ENCODE assay signal across 10 cellular contexts in the genomic region with DNA sequence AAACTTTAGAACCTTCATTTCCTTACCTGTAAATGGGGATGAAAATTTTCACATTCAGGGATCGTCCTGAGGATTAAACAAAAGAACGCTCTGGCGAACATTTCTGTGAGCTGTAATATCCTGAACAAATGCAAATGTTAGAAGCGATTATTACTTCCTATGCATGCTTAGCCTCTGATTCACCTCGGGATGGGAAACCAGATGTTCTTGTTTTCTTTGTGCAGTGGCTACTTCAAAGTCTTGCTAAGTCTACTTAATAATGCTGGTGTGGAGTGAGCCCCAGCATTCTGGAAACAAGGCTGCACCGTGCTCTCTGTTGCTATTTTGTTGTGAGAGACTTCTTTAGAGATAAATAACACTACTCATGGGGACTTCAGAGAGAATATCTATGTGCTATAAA.
DNase-seq lines count a peak whose midpoint lies in the region; ATAC-seq, FAIRE-seq and TF ChIP-seq lines count a peak whose summit lies in the region.
"Had no signal": no experiment of that assay in that cellular context is flagged by ENCODE, and none has a peak within 500 bp of the region (broad histone marks: within the 10 kb centered on the region; RNA-seq: fewer than 3 reads in every experiment).

No MANE protein-coding gene starts in this region.

- no peak overlapping the region for H3K4me3 ChIP-seq in liver (ENCODE audit: low read depth in 1 of 3, low read length in 3 of 3)
- no peak overlapping the region for H3K4me3 ChIP-seq in HepG2 (replicated peaks in 1 of 3; ENCODE audit: insufficient read depth in 1 of 3, low read depth in 2 of 3, low read length in 3 of 3)
- H3K4me3 ChIP-seq in brain microvascular endothelial cell (ENCODE audit: low read depth, low read length) = no peak overlapping the region
- peak overlapping the region in 2 of 3 experiments; percentile 40 to 43 for H3K4me3 ChIP-seq in keratinocyte (ENCODE audit: control insufficient read depth in 2 of 3, extremely low read depth in 1 of 3, insufficient read depth in 2 of 3, low read depth in 1 of 3, low read length in 3 of 3)
- H3K4me3 ChIP-seq in testis = no peak overlapping the region
- no peak overlapping the region for H3K4me3 ChIP-seq in neural progenitor cell

- FAIRE-seq in HepG2 (lab: Jason Lieb, UNC) (no peak), keratinocyte (lab: Jason Lieb, UNC) (peak; percentile 94)
- FAIRE-seq: A204.1 had no signal

- H3K4me1 Mint-ChIP-seq in neural progenitor cell = peaks cover 38% of the 10 kb centered on the region

- H3K9ac ChIP-seq in liver (ENCODE audit: low read depth in 1 of 2, low read length in 2 of 2) (no peak overlapping the region), HepG2 (ENCODE audit: insufficient read depth, low read depth, low read length) (no peak overlapping the region), keratinocyte (ENCODE audit: control insufficient read depth, extremely low read depth, insufficient read depth, low read length) (peak overlapping the region; percentile 40), neural progenitor cell (no peak overlapping the region)

- H4K20me1 ChIP-seq in HepG2 (ENCODE audit: insufficient read depth, low read length) (no peaks in the 10 kb centered on the region), keratinocyte (ENCODE audit: control insufficient read depth, extremely low read depth, insufficient read depth, low read length) (no peaks in the 10 kb centered on the region), neural progenitor cell (ENCODE audit: low read depth) (no peaks in the 10 kb centered on the region)

- no peaks in the 10 kb centered on the region for H3K79me2 ChIP-seq in HepG2 (ENCODE audit: insufficient read depth, low read length)
- no peaks in the 10 kb centered on the region for H3K79me2 ChIP-seq in keratinocyte (ENCODE audit: control insufficient read depth, insufficient read depth, low read length)
- no peaks in the 10 kb centered on the region for H3K79me2 ChIP-seq in neural progenitor cell (ENCODE audit: low read depth)

- no peaks in the 10 kb centered on the region for H3F3A ChIP-seq in neural progenitor cell (ENCODE audit: low read depth)

- DNase-seq in HepG2 (ENCODE audit: low spot score) = no peak
- peak; percentile 82 for DNase-seq in brain microvascular endothelial cell
- no peak for DNase-seq in keratinocyte (ENCODE audit: low read depth, low spot score)
- DNase-seq in NCI-H146 (lab: John Stamatoyannopoulos, UW) = no peak
- no peak for DNase-seq in testis
- no peak for DNase-seq in neural progenitor cell (ENCODE audit: low spot score)
- DNase-seq: activated B cell treated with CpG ODN at 0.5 μM for 24 hours had no signal

- H3K27me3 ChIP-seq in liver (ENCODE audit: control insufficient read depth in 4 of 4, insufficient read depth in 4 of 4, low read length in 3 of 4) (no peaks in the 10 kb centered on the region), HepG2 (ENCODE audit: control insufficient read depth in 1 of 2, insufficient read depth in 2 of 2, low read length in 2 of 2) (peaks cover 2 to 17% of the 10 kb centered on the region in 2 experiments; a peak in 3 of 5 replicates), brain microvascular endothelial cell (replicated peaks) (no peaks in the 10 kb centered on the region), keratinocyte (ENCODE audit: control insufficient read depth, extremely low read depth, insufficient read depth, low read length) (no peaks in the 10 kb centered on the region), testis (no peaks in the 10 kb centered on the region), neural progenitor cell (no peaks in the 10 kb centered on the region)

- no peak for TF ChIP-seq EP300 in HepG2 (IDR thresholded peaks at IDR 0.05; ENCODE audit: low read depth in 2 of 2, low read length in 2 of 2)
- no peak for TF ChIP-seq EP300 in HepG2 (CRISPR knock-in tag; IDR thresholded peaks at IDR 0.05; ENCODE audit: borderline replicate concordance)

- H3K36me3 Mint-ChIP-seq in neural progenitor cell = no peaks in the 10 kb centered on the region

- TF ChIP-seq CTCF in liver (IDR thresholded peaks at IDR 0.05; ENCODE audit: low read depth, low read length, missing input control) (no peak), HepG2 (CRISPR knock-in tag; IDR thresholded peaks at IDR 0.05) (no peak), brain microvascular endothelial cell (IDR thresholded peaks at IDR 0.05; ENCODE audit: low read depth, low read length, missing control alignments) (no peak), keratinocyte (optimal IDR thresholded peaks at IDR 0.05 in 1 of 3, IDR thresholded peaks at IDR 0.05 in 1 of 3, conservative IDR thresholded peaks at IDR 0.05 in 1 of 3; ENCODE audit: extremely low read depth in 1 of 3, insufficient read depth in 2 of 3, low read length in 3 of 3) (no peak), testis (IDR thresholded peaks at IDR 0.05) (no peak), neural progenitor cell (IDR thresholded peaks at IDR 0.05) (no peak)

- dilution Hi-C loops in keratinocyte (cut with MboI; ENCODE audit: extremely low pct_ligation_motif_present, low sequenced_read_pairs) = no loop called here

- H3K27ac ChIP-seq in liver (ENCODE audit: low read depth in 1 of 2, low read length in 2 of 2) (no peak overlapping the region), HepG2 (ENCODE audit: extremely low read length, insufficient read depth, low read length) (no peak overlapping the region), brain microvascular endothelial cell (peak overlapping the region; percentile 18), keratinocyte (ENCODE audit: control insufficient read depth, insufficient read depth, low read length) (peak overlapping the region; percentile 73), testis (no peak overlapping the region), neural progenitor cell (no peak overlapping the region)

- intact Hi-C loops in HepG2 (cut with micrococcal nuclease; ENCODE audit: unreplicated experiment) = no loop called here
- intact Hi-C loops in testis (cut with DNase I; ENCODE audit: low total_unique reads) = no loop called here

- no peaks in the 10 kb centered on the region for H3K36me3 ChIP-seq in liver (ENCODE audit: control insufficient read depth in 4 of 4, insufficient read depth in 3 of 4, low read depth in 1 of 4, low read length in 3 of 4)
- H3K36me3 ChIP-seq in HepG2 (replicated peaks in 1 of 2; ENCODE audit: control insufficient read depth in 1 of 2, insufficient read depth in 2 of 2, low read length in 2 of 2) = no peaks in the 10 kb centered on the region
- no peaks in the 10 kb centered on the region for H3K36me3 ChIP-seq in brain microvascular endothelial cell (replicated peaks)
- H3K36me3 ChIP-seq in keratinocyte (ENCODE audit: control insufficient read depth in 2 of 2, extremely low read depth in 1 of 2, insufficient read depth in 2 of 2, low read length in 2 of 2) = no peaks in the 10 kb centered on the region
- H3K36me3 ChIP-seq in testis (ENCODE audit: low read depth, missing control alignments) = no peaks in the 10 kb centered on the region
- no peaks in the 10 kb centered on the region for H3K36me3 ChIP-seq in neural progenitor cell

- POLR2A ChIA-PET in HepG2 (lab: Yijun Ruan, JAX) = no interaction called here

- in situ Hi-C loops in HepG2 (cut with HindIII; ENCODE audit: extremely low pct_ligation_motif_present, low pct_unique_long_range_greater_than_20kb) = no loop called here
- in situ Hi-C loops in brain microvascular endothelial cell (cut with HindIII; ENCODE audit: low pct_ligation_motif_present, low sequenced_read_pairs) = no loop called here

- H2AFZ ChIP-seq in HepG2 (ENCODE audit: low read length) (no peak overlapping the region), keratinocyte (ENCODE audit: control insufficient read depth, low read length) (peak overlapping the region; percentile 76), neural progenitor cell (replicated peaks) (no peak overlapping the region)

- no peak for TF ChIP-seq RAD21 in liver (IDR thresholded peaks at IDR 0.05)
- no peak for TF ChIP-seq RAD21 in HepG2 (CRISPR knock-in tag; IDR thresholded peaks at IDR 0.05)

- H3K27me3 Mint-ChIP-seq in neural progenitor cell (ENCODE audit: insufficient read depth, low read depth) = peaks cover 2% of the 10 kb centered on the region
- H3K27me3 Mint-ChIP-seq: activated B cell treated with CpG ODN at 0.5 μM for 24 hours had no signal

- 75% methylated on average over 6 of the region's 6 CpGs for WGBS in liver
- WGBS in HepG2 (ENCODE audit: low lambda C conversion rate) = 38% methylated on average over 6 of the region's 6 CpGs
- WGBS in testis, 2 donors = 64 to 67% methylated on average over 6 of the region's 6 CpGs

- CTCF ChIA-PET in HepG2 (lab: Yijun Ruan, JAX; ENCODE audit: low intra/inter-chr PET ratio, low total read pairs) = no interaction called here

- H3K9me3 Mint-ChIP-seq in neural progenitor cell = no peaks in the 10 kb centered on the region
- H3K9me3 Mint-ChIP-seq: activated B cell treated with CpG ODN at 0.5 μM for 24 hours had no signal

- H3K4me1 ChIP-seq in liver (ENCODE audit: control insufficient read depth in 4 of 4, insufficient read depth in 4 of 4, low read length in 3 of 4) (peaks cover 0 to 10% (median 8%) of the 10 kb centered on the region in 4 donors), HepG2 (ENCODE audit: insufficient read depth, low read length) (peaks cover 8% of the 10 kb centered on the region; the same call in 1 of the 2 replicates), keratinocyte (ENCODE audit: control insufficient read depth, extremely low read depth, insufficient read depth, low read length) (peaks cover 34% of the 10 kb centered on the region), testis (peaks cover 12% of the 10 kb centered on the region), neural progenitor cell (peaks cover 24% of the 10 kb centered on the region)

- BruUV-seq in HepG2 (replicated peaks; lab: Mats Ljungman, UMichigan) = no TSS peak

- TF ChIP-seq POLR2A in HepG2 (IDR thresholded peaks at IDR 0.05; ENCODE audit: insufficient read depth in 1 of 2, low read depth in 2 of 2, low read length in 2 of 2) = no peak
- no peak for TF ChIP-seq POLR2A in testis (IDR thresholded peaks at IDR 0.05)

- H3K9me1 ChIP-seq in keratinocyte (ENCODE audit: control insufficient read depth, extremely low read depth, insufficient read depth, low read length) = no peaks in the 10 kb centered on the region

- ATAC-seq in HepG2 = no peak
- ATAC-seq in HG03565 (IDR thresholded peaks at IDR 0.05; ENCODE audit: unreplicated experiment) = no peak

- no peak overlapping the region for H3K4me3 Mint-ChIP-seq in neural progenitor cell
- H3K4me3 Mint-ChIP-seq: activated B cell treated with CpG ODN at 0.5 μM for 24 hours had no signal

- no peak overlapping the region for H3K27ac Mint-ChIP-seq in neural progenitor cell
- H3K27ac Mint-ChIP-seq: activated B cell treated with CpG ODN at 0.5 μM for 24 hours had no signal

- H3K9me3 ChIP-seq in liver (ENCODE audit: control insufficient read depth in 4 of 4, low read length in 3 of 4) = no peaks in the 10 kb centered on the region
- H3K9me3 ChIP-seq in HepG2 (ENCODE audit: low read length) = no peaks in the 10 kb centered on the region
- H3K9me3 ChIP-seq in keratinocyte (ENCODE audit: control insufficient read depth, low read depth, low read length) = no peaks in the 10 kb centered on the region
- no peaks in the 10 kb centered on the region for H3K9me3 ChIP-seq in testis
- no peaks in the 10 kb centered on the region for H3K9me3 ChIP-seq in neural progenitor cell (ENCODE audit: low read depth)

- H3K4me2 ChIP-seq in HepG2 (ENCODE audit: low read depth, low read length) = no peak overlapping the region
- peak overlapping the region; percentile 88 for H3K4me2 ChIP-seq in keratinocyte (ENCODE audit: control insufficient read depth, extremely low read depth, insufficient read depth, low read depth, low read length)
- no peak overlapping the region for H3K4me2 ChIP-seq in neural progenitor cell

Comparison
In these comparisons a context has a peak if more than half of its experiments do, and no peak if none do; other contexts are left out.
1. H3K27ac ChIP-seq: peak in brain microvascular endothelial cell (single experiment) and keratinocyte (single experiment); none in liver (0 of 2), HepG2 (single experiment), testis (0 of 2) and neural progenitor cell (single experiment).
2. H3K4me3 ChIP-seq: peak in keratinocyte (2 of 3); none in liver (0 of 3), HepG2 (0 of 3), brain microvascular endothelial cell (single experiment), testis (0 of 2) and neural progenitor cell (single experiment).